10 cellular contexts compared by ENCODE assay signal in genomic region chr7:79612027-79612426, GRCh38.
"Had no signal": no experiment of that assay in that cellular context is flagged by ENCODE, and none has a peak within 500 bp of the region (broad histone marks: within the 10 kb centered on the region; RNA-seq: fewer than 3 reads in every experiment).

No MANE protein-coding gene starts in this region.

- DNase-seq: activated CD4-positive, alpha-beta T cell treated with anti-CD3 and anti-CD28 coated beads for 36 hours; activated CD4-positive, alpha-beta T cell treated with anti-CD3 and anti-CD28 coated beads, Interleukin-2, amount 50 U/mL, for 48 hours; effector memory CD8-positive, alpha-beta T cell; mesenchymal stem cell; naive thymus-derived CD8-positive, alpha-beta T cell; psoas muscle; stimulated activated naive CD8-positive, alpha-beta T cell treated with anti-CD3 and anti-CD28 coated beads, Interleukin-15, Interleukin-2, amounts not matched to agents 100 U/mL and 50 U/mL, for 24 hours; tibial artery had no signal

- ATAC-seq: activated CD4-positive, alpha-beta T cell treated with anti-CD3 and anti-CD28 coated beads for 36 hours; effector memory CD8-positive, alpha-beta T cell; naive thymus-derived CD8-positive, alpha-beta T cell; psoas muscle; right cardiac atrium; stimulated activated naive CD8-positive, alpha-beta T cell treated with anti-CD3 and anti-CD28 coated beads, Interleukin-15, Interleukin-2, amounts not matched to agents 100 U/mL and 50 U/mL, for 24 hours; WTC11 had no signal
